Comparison of ENCODE assay signal across 1 cellular context in the genomic region with DNA sequence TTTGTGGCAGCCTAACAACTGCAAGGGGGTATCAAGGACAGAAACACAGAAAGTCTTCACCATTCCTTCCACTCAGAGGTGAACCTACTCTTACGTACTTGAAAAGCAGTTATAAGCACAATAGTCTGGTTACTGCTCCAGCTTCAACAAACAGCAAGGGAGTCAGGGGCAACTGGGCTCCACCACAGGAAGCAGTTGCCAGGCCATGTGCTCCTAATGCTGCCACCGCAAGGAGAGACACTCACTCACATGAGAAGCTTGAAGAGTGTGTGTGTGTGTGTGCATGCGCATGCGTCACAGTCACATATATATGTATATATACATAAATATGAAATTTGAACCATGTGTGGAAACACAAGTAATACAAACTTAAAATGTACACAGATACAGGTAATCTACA.
TF ChIP-seq lines count a peak whose summit lies in the region.

No MANE protein-coding gene starts in this region.

TF ChIP-seq in H1, 55 proteins besides CTCF, POLR2A, EP300 and RAD21 (continued from another document):
- TF ChIP-seq, protein P1, sequence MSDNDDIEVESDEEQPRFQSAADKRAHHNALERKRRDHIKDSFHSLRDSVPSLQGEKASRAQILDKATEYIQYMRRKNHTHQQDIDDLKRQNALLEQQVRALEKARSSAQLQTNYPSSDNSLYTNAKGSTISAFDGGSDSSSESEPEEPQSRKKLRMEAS (IDR thresholded peaks at IDR 0.05) = peak; percentile 49; the same call in 1 of the 2 replicates
- TF ChIP-seq FOSL1 (IDR thresholded peaks at IDR 0.05; ENCODE audit: insufficient read depth, low read depth, low read length) (no peak), ASH2L (IDR thresholded peaks at IDR 0.05; ENCODE audit: low read length) (no peak), SIRT6 (IDR thresholded peaks at IDR 0.05; ENCODE audit: low read length) (no peak), TEAD4 (IDR thresholded peaks at IDR 0.05; ENCODE audit: low read depth, low read length) (no peak)
